In genomic region chr10:5609952-5610616, GRCh38 we compare ENCODE assay signal across 17 cellular contexts. TPM values are rescaled to one million over a fixed set of nuclear protein-coding genes. Genes with fewer than 3 reads are reported as not detected.
A peak's percentile ranks its signal among the peaks of the same experiment; 100 is the strongest.
DNase-seq lines count a peak whose midpoint lies in the region; ATAC-seq and TF ChIP-seq lines count a peak whose summit lies in the region.
"Had no signal": no experiment of that assay in that cellular context is flagged by ENCODE, and none has a peak within 500 bp of the region (broad histone marks: within the 10 kb centered on the region; RNA-seq: fewer than 3 reads in every experiment).

No MANE protein-coding gene starts in this region.

- H3K4me2 ChIP-seq in hepatocyte = peak overlapping the region; percentile 63

- 62% methylated on average over 11 of the region's 11 CpGs for WGBS in hepatocyte (ENCODE audit: low lambda C conversion rate, missing lambda C conversion rate)
- 34 to 49% methylated on average over 11 of the region's 11 CpGs for WGBS in lower leg skin, 2 donors

- H3K27me3 ChIP-seq in hepatocyte (no peaks in the 10 kb centered on the region), rectal smooth muscle tissue (ENCODE audit: control insufficient read depth, insufficient read depth, low read length) (no peaks in the 10 kb centered on the region), uterus (no peaks in the 10 kb centered on the region)

- TF ChIP-seq CTCF in VCaP (conservative IDR thresholded peaks at IDR 0.05) (no peak), hepatocyte (IDR thresholded peaks at IDR 0.05; ENCODE audit: poor library complexity) (no peak), uterus (IDR thresholded peaks at IDR 0.05) (no peak), lower leg skin (IDR thresholded peaks at IDR 0.05) (no peak)

- H3K9me2 ChIP-seq in hepatocyte (replicated peaks; ENCODE audit: insufficient read depth) = no peaks in the 10 kb centered on the region

- H3K79me2 ChIP-seq in hepatocyte = no peaks in the 10 kb centered on the region

- DNase-seq in DMS53 (lab: John Stamatoyannopoulos, UW) (peak; percentile 81), hepatocyte (ENCODE audit: low spot score) (peak; percentile 76), uterus (no peak), islet precursor cell (no peak), lower leg skin (ENCODE audit: low spot score in 2 of 2) (no peak)
- DNase-seq: activated CD8-positive, alpha-beta T cell treated with anti-CD3 and anti-CD28 coated beads for 36 hours; activated effector memory CD4-positive, alpha-beta T cell treated with Interleukin-2 at 50 U/mL for 16 hours; effector CD4-positive, alpha-beta T cell; GOT3; left ventricle myocardium superior; T1000 had no signal

- H3K4me1 ChIP-seq in hepatocyte (ENCODE audit: insufficient read depth) (peaks cover 29% of the 10 kb centered on the region), rectal smooth muscle tissue (ENCODE audit: control insufficient read depth, insufficient read depth, low read length) (peaks cover 2% of the 10 kb centered on the region), uterus (no peaks in the 10 kb centered on the region)

- no peaks in the 10 kb centered on the region for H4K20me1 ChIP-seq in hepatocyte (ENCODE audit: insufficient read depth, poor library complexity, severe bottlenecking)

- peak overlapping the region; percentile 75 for H3K27ac ChIP-seq in VCaP
- H3K27ac ChIP-seq in hepatocyte = peak overlapping the region; percentile 95
- H3K27ac ChIP-seq in rectal smooth muscle tissue (ENCODE audit: low read depth, low read length) = no peak overlapping the region
- no peak overlapping the region for H3K27ac ChIP-seq in uterus
- H3K27ac ChIP-seq: HL-60 had no signal

- no peak overlapping the region for H2AFZ ChIP-seq in hepatocyte

- H3K9ac ChIP-seq in rectal smooth muscle tissue (ENCODE audit: low read length) = no peak overlapping the region

- no peak for ATAC-seq in GM18858 (IDR thresholded peaks at IDR 0.05; ENCODE audit: unreplicated experiment)
- ATAC-seq: activated CD8-positive, alpha-beta T cell treated with anti-CD3 and anti-CD28 coated beads for 36 hours; GM12878; left ventricle myocardium superior had no signal

- H3K4me3 ChIP-seq in hepatocyte (no peak overlapping the region), rectal smooth muscle tissue (ENCODE audit: low read length) (peak overlapping the region; percentile 37), uterus (no peak overlapping the region), lower leg skin (ENCODE audit: low read depth, poor library complexity, severe bottlenecking) (no peak overlapping the region)
- H3K4me3 ChIP-seq: GM12878, heart left ventricle had no signal

- intact Hi-C loops in uterus (cut with DNase I; ENCODE audit: low total_unique reads) = no loop called here
- intact Hi-C loops in lower leg skin (cut with DNase I; ENCODE audit: low total_unique reads) = no loop called here

- H3K36me3 ChIP-seq in hepatocyte (replicated peaks; ENCODE audit: insufficient read depth, low read depth) = no peaks in the 10 kb centered on the region
- no peaks in the 10 kb centered on the region for H3K36me3 ChIP-seq in rectal smooth muscle tissue (ENCODE audit: control insufficient read depth, insufficient read depth, low read length)
- no peaks in the 10 kb centered on the region for H3K36me3 ChIP-seq in uterus
- H3K36me3 ChIP-seq: heart left ventricle had no signal

- no peak for TF ChIP-seq POLR2A in uterus (IDR thresholded peaks at IDR 0.05)
- TF ChIP-seq POLR2A in lower leg skin (IDR thresholded peaks at IDR 0.05) = no peak

- no peaks in the 10 kb centered on the region for H3K9me3 ChIP-seq in hepatocyte (ENCODE audit: low read depth)
- H3K9me3 ChIP-seq in uterus = no peaks in the 10 kb centered on the region
- H3K9me3 ChIP-seq: heart left ventricle had no signal

RNA-seq across cellular contexts. Expression of gene ASB13, which starts 56.3 kb away (rescaled TPM):
- total RNA-seq in hepatocyte = 9.2 and 18.1 TPM in 2 replicates
- 8.8 and 16.9 TPM in 2 replicates for polyA plus RNA-seq in hepatocyte
- total RNA-seq in uterus = 10 to 100 TPM in 3 of 4 donors, 1 to 10 TPM in 1; 8.7 to 25.7 (median 17.9) TPM
- total RNA-seq in lower leg skin = 10 to 100 TPM in 3 of 4 donors, 1 to 10 TPM in 1; 9.9 to 28.5 (median 18.4) TPM

Comparison
In these comparisons a context has a peak if more than half of its experiments do, and no peak if none do; other contexts are left out.
1. DNase-seq: peak in DMS53 (single experiment) and hepatocyte (single experiment); none in uterus (0 of 2), islet precursor cell (single experiment) and lower leg skin (0 of 2).
2. H3K27ac ChIP-seq: peak in VCaP (single experiment) and hepatocyte (single experiment); none in rectal smooth muscle tissue (single experiment) and uterus (0 of 2).